Comparison of ENCODE assay signal across 14 cellular contexts in genomic region chr12:75366629-75367028, GRCh38. TPM values are rescaled to one million over a fixed set of nuclear protein-coding genes. Genes with fewer than 3 reads are reported as not detected.
DNase-seq lines count a peak whose midpoint lies in the region; ATAC-seq and TF ChIP-seq lines count a peak whose summit lies in the region.
"Had no signal": no experiment of that assay in that cellular context is flagged by ENCODE, and none has a peak within 500 bp of the region (broad histone marks: within the 10 kb centered on the region; RNA-seq: fewer than 3 reads in every experiment).

No MANE protein-coding gene starts in this region.

- no peaks in the 10 kb centered on the region for H3K36me3 Mint-ChIP-seq in endothelial cell (ENCODE audit: low read depth, unreplicated experiment)

- no peaks in the 10 kb centered on the region for H3K4me1 ChIP-seq in right atrium auricular region
- H3K4me1 ChIP-seq in Peyer's patch: no peaks in the 10 kb centered on the region

- no peaks in the 10 kb centered on the region for H3K36me3 ChIP-seq in right atrium auricular region
- H3K36me3 ChIP-seq in Peyer's patch: no peaks in the 10 kb centered on the region

- peak; percentile 70 for ATAC-seq in GM19351 (IDR thresholded peaks at IDR 0.05; ENCODE audit: unreplicated experiment)
- ATAC-seq in HG02938 (IDR thresholded peaks at IDR 0.05; ENCODE audit: unreplicated experiment): peak; percentile 61

- H3K27ac ChIP-seq in right atrium auricular region: no peak overlapping the region
- H3K27ac ChIP-seq in Peyer's patch: no peak overlapping the region

- TF ChIP-seq POLR2A in Peyer's patch (IDR thresholded peaks at IDR 0.05): no peak

- H3K9me3 ChIP-seq in right atrium auricular region (no peaks in the 10 kb centered on the region), Peyer's patch (no peaks in the 10 kb centered on the region)

- no peaks in the 10 kb centered on the region for H3K9me3 Mint-ChIP-seq in endothelial cell (ENCODE audit: unreplicated experiment)
- H3K9me3 Mint-ChIP-seq: activated T-cell treated with anti-CD3 and anti-CD28 coated beads, Interleukin-2, amount 50 U/mL, for 72 hours; nephron had no signal

- H3K27me3 ChIP-seq in right atrium auricular region (no peaks in the 10 kb centered on the region), Peyer's patch (no peaks in the 10 kb centered on the region)

- TF ChIP-seq CTCF in endothelial cell (IDR thresholded peaks at IDR 0.05; ENCODE audit: unreplicated experiment): no peak
- no peak for TF ChIP-seq CTCF in right atrium auricular region (IDR thresholded peaks at IDR 0.05)
- no peak for TF ChIP-seq CTCF in Peyer's patch (IDR thresholded peaks at IDR 0.05)

- no peaks in the 10 kb centered on the region for H3K4me1 Mint-ChIP-seq in endothelial cell (ENCODE audit: unreplicated experiment)
- H3K4me1 Mint-ChIP-seq: nephron had no signal

- H3K4me3 Mint-ChIP-seq in endothelial cell (ENCODE audit: unreplicated experiment): no peak overlapping the region
- H3K4me3 Mint-ChIP-seq: activated T-cell treated with anti-CD3 and anti-CD28 coated beads, Interleukin-2, amount 50 U/mL, for 72 hours; nephron had no signal

- H3K27me3 Mint-ChIP-seq in endothelial cell (ENCODE audit: unreplicated experiment): no peaks in the 10 kb centered on the region

- no peak overlapping the region for H3K4me3 ChIP-seq in right atrium auricular region
- no peak overlapping the region for H3K4me3 ChIP-seq in Peyer's patch

- no peak overlapping the region for H3K27ac Mint-ChIP-seq in endothelial cell (ENCODE audit: unreplicated experiment)
- H3K27ac Mint-ChIP-seq: activated T-cell treated with anti-CD3 and anti-CD28 coated beads, Interleukin-2, amount 50 U/mL, for 72 hours had no signal

- DNase-seq in AG08395 (ENCODE audit: low spot score) (peak; percentile 2), astrocyte of the hippocampus (ENCODE audit: low read depth, low spot score) (peak; percentile 54), endothelial cell (ENCODE audit: low spot score) (no peak), NAMALWA (ENCODE audit: low spot score) (no peak), right atrium auricular region (ENCODE audit: low spot score) (no peak), Peyer's patch (no peak)
- DNase-seq: activated T-cell treated with anti-CD3 and anti-CD28 coated beads, Interleukin-2, amount 50 U/mL, for 72 hours; NCI-H774; substantia nigra; T1000 had no signal

RNA-seq across cellular contexts. Expression of gene GLIPR1L2, which starts 24.3 kb away (rescaled TPM):
- total RNA-seq in endothelial cell (ENCODE audit: unreplicated experiment) (0.26 TPM), right atrium auricular region (1 to 10 TPM; 2.3 to 3.8 TPM), Peyer's patch (1 to 10 TPM in 1 of 4 donors, under 1 TPM in 1, not detected in 2; 0.40 to 3.3 TPM)

RNA-seq across cellular contexts. Expression of gene GLIPR1L1, which starts 32.2 kb away (rescaled TPM):
- total RNA-seq in endothelial cell (ENCODE audit: unreplicated experiment) (not detected), right atrium auricular region (not detected), Peyer's patch (not detected)
- total RNA-seq: activated T-cell treated with anti-CD3 and anti-CD28 coated beads, Interleukin-2, amount 50 U/mL, for 72 hours; MCF 10A had no signal

RNA-seq across cellular contexts. Expression of gene CAPS2, which starts 36.5 kb away (rescaled TPM):
- total RNA-seq in endothelial cell (ENCODE audit: unreplicated experiment): 2.1 TPM
- total RNA-seq in right atrium auricular region: 10 to 100 TPM in 1 of 2 donors, 1 to 10 TPM in 1; 7.3 to 11.3 TPM
- 10 to 100 TPM; 10.2 to 22.3 (median 16.0) TPM for total RNA-seq in Peyer's patch

Comparison
In these comparisons a context has a peak if more than half of its experiments do, and no peak if none do; other contexts are left out.
1. DNase-seq: peak in AG08395 (single experiment) and astrocyte of the hippocampus (single experiment); none in endothelial cell (single experiment), NAMALWA (single experiment), right atrium auricular region (single experiment) and Peyer's patch (0 of 3).